Comparison of ENCODE assay signal across 1 cellular context in genomic region chr6:40587240-40588069, GRCh38.
TF ChIP-seq lines count a peak whose summit lies in the region.

Gene LRFN2, minus strand, starts transcription at chr6:40587364.

TF ChIP-seq in HepG2, 621 proteins besides CTCF, POLR2A, EP300 and RAD21 (continued from another document and continues in another):
- TF ChIP-seq FOXP4 (CRISPR knock-in tag; IDR thresholded peaks at IDR 0.05) (no peak), ZBTB49 (CRISPR knock-in tag; IDR thresholded peaks at IDR 0.05; ENCODE audit: borderline replicate concordance) (no peak), ZNF589 (CRISPR knock-in tag; conservative IDR thresholded peaks at IDR 0.05) (0 out of 2 replicates have a peak, but pooled peaks have one; percentile 28), SIN3A (IDR thresholded peaks at IDR 0.05; ENCODE audit: borderline replicate concordance, low read depth, low read length) (no peak), SIX4 (CRISPR knock-in tag; IDR thresholded peaks at IDR 0.05) (no peak), TBP (CRISPR knock-in tag; IDR thresholded peaks at IDR 0.05) (no peak), DPF2 (CRISPR knock-in tag; IDR thresholded peaks at IDR 0.05; ENCODE audit: borderline replicate concordance, low read depth) (no peak), ZNF570 (CRISPR knock-in tag; IDR thresholded peaks at IDR 0.05; ENCODE audit: borderline replicate concordance) (no peak), ZNF296 (CRISPR knock-in tag; conservative IDR thresholded peaks at IDR 0.05) (no peak), ZSCAN30 (CRISPR knock-in tag; IDR thresholded peaks at IDR 0.05) (no peak), PATZ1 (CRISPR knock-in tag; IDR thresholded peaks at IDR 0.05) (0 out of 2 replicates have a peak, but pooled peaks have one; percentile 27), PAXIP1 (CRISPR knock-in tag; conservative IDR thresholded peaks at IDR 0.05) (no peak), FOXO4 (CRISPR knock-in tag; conservative IDR thresholded peaks at IDR 0.05) (no peak), IRF9 (CRISPR knock-in tag; IDR thresholded peaks at IDR 0.05; ENCODE audit: borderline replicate concordance) (peak; percentile 62; the same call in 1 of the 2 replicates), ZNF768 (CRISPR knock-in tag; IDR thresholded peaks at IDR 0.05) (peak; percentile 50; the same call in 1 of the 2 replicates), CCDC6 (CRISPR knock-in tag; IDR thresholded peaks at IDR 0.05) (no peak), MLXIP (CRISPR knock-in tag; IDR thresholded peaks at IDR 0.05; ENCODE audit: borderline replicate concordance) (no peak), SKIL (CRISPR knock-in tag; IDR thresholded peaks at IDR 0.05; ENCODE audit: borderline replicate concordance) (no peak; the same call in 1 of the 2 replicates), ZNF7 (CRISPR knock-in tag; IDR thresholded peaks at IDR 0.05) (no peak), POLR2G (IDR thresholded peaks at IDR 0.05; ENCODE audit: low read depth, low read length) (no peak), NFATC3 (CRISPR knock-in tag; IDR thresholded peaks at IDR 0.05) (no peak), ARNT2 (CRISPR knock-in tag; IDR thresholded peaks at IDR 0.05; ENCODE audit: low read depth) (peak; percentile 81; the same call in 1 of the 2 replicates), ZNF280B (CRISPR knock-in tag; IDR thresholded peaks at IDR 0.05; ENCODE audit: borderline replicate concordance) (no peak), TGIF2 (CRISPR knock-in tag; IDR thresholded peaks at IDR 0.05) (no peak; the same call in 1 of the 2 replicates), NR1H2 (CRISPR knock-in tag; IDR thresholded peaks at IDR 0.05; ENCODE audit: borderline replicate concordance, low read depth) (no peak), EHMT2 (IDR thresholded peaks at IDR 0.05; ENCODE audit: borderline replicate concordance, low read depth, low read length) (no peak), UBTF (CRISPR knock-in tag; IDR thresholded peaks at IDR 0.05) (peak; percentile 87), HNRNPK (IDR thresholded peaks at IDR 0.05; ENCODE audit: low read depth, low read length, poor library complexity, severe bottlenecking) (peak; percentile 52)
